ENCODE assay signal across 16 cellular contexts in the genomic region with DNA sequence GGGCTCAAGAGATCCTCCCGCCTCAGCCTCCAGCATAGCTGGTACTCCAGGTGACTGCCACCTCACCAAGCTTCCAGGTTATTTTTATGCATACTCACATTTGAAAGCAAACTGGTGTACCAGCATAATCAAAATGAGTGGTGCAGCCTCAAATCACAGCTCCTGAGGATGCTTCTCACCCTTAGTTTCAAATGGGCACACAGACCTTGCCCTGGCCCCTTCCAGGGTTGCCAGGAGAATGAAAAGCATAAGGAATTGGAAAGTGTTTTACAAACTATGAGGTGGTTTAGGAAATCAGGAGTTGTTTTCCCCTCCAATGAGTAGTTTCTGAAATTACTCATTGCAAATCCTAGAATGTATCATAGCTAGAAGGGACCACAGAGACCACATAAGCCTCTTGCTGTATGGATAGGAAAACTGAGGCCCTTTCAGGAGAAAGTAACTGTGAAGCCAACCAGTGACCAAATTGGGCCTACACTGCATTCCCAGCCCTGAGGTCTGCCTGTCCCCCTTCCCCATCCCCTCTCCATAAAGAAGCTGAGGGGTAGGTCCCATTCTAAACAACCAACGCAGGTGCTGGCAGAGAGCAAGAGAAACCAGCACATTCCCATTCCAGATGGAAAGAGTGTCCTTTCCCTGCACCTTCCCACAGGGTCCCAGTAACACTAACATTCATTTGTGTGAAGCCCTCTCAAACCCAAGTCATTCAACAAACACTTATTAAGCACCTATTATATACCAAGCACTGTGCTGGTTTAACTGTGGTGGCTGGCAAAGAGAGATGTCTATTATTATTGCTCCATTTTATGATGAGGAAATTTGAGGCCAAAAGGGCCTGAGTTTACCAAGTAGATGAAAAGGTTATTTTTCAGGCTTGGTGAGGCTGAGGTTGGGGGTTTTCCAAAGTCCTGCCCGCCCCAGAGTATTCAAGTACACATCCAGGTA. TPM values are rescaled to one million over a fixed set of nuclear protein-coding genes. Genes with fewer than 3 reads are reported as not detected.
DNase-seq lines count a peak whose midpoint lies in the region; ATAC-seq and TF ChIP-seq lines count a peak whose summit lies in the region.
"Had no signal": no experiment of that assay in that cellular context is flagged by ENCODE, and none has a peak within 500 bp of the region (broad histone marks: within the 10 kb centered on the region; RNA-seq: fewer than 3 reads in every experiment).

No MANE protein-coding gene starts in this region.

- peaks cover 42% of the 10 kb centered on the region for H3K4me1 Mint-ChIP-seq in CD4-positive, alpha-beta T cell (ENCODE audit: low read depth)
- H3K4me1 Mint-ChIP-seq in activated naive CD8-positive, alpha-beta T cell treated with anti-CD3 and anti-CD28 coated beads, Interleukin-2, amount 50 U/mL, for 24 hours = peaks cover 63% of the 10 kb centered on the region
- H3K4me1 Mint-ChIP-seq in natural killer cell = peaks cover 19 to 24% of the 10 kb centered on the region in 2 donors

- TF ChIP-seq CTCF in CD4-positive, alpha-beta T cell (IDR thresholded peaks at IDR 0.05) = no peak
- TF ChIP-seq CTCF in HEK293 (tag by site-specific recombination; IDR thresholded peaks at IDR 0.05) (no peak), natural killer cell (IDR thresholded peaks at IDR 0.05) (no peak), foreskin fibroblast (IDR thresholded peaks at IDR 0.05; ENCODE audit: low read depth, low read length) (no peak)

- H3K27ac Mint-ChIP-seq in CD4-positive, alpha-beta T cell = peak overlapping the region; percentile 37
- peak overlapping the region; percentile 71 for H3K27ac Mint-ChIP-seq in activated naive CD8-positive, alpha-beta T cell treated with anti-CD3 and anti-CD28 coated beads, Interleukin-2, amount 50 U/mL, for 24 hours
- H3K27ac Mint-ChIP-seq in natural killer cell = peak overlapping the region; percentile 21 to 85

- H3K9me3 Mint-ChIP-seq in CD4-positive, alpha-beta T cell = no peaks in the 10 kb centered on the region
- H3K9me3 Mint-ChIP-seq in activated naive CD8-positive, alpha-beta T cell treated with anti-CD3 and anti-CD28 coated beads, Interleukin-2, amount 50 U/mL, for 24 hours = no peaks in the 10 kb centered on the region
- no peaks in the 10 kb centered on the region for H3K9me3 Mint-ChIP-seq in natural killer cell
- H3K9me3 Mint-ChIP-seq: CD14-positive monocyte had no signal

- no peaks in the 10 kb centered on the region for H3K27me3 Mint-ChIP-seq in CD4-positive, alpha-beta T cell
- no peaks in the 10 kb centered on the region for H3K27me3 Mint-ChIP-seq in activated naive CD8-positive, alpha-beta T cell treated with anti-CD3 and anti-CD28 coated beads, Interleukin-2, amount 50 U/mL, for 24 hours
- no peaks in the 10 kb centered on the region for H3K27me3 Mint-ChIP-seq in natural killer cell (ENCODE audit: low read depth in 2 of 2)

- CTCF ChIA-PET in CD4-positive, alpha-beta T cell (lab: Charles Lee) = interaction anchor here (2.3 kb wide), 1 partner anchor 20 kb away, joined by 12 read pairs; no protein-coding TSS in a partner anchor
- CTCF ChIA-PET in HEK293 (lab: Yijun Ruan, JAX) = interaction anchor here (0.6 to 1.2 kb wide), 2 partner anchors 187 to 243 kb away, joined by 3 read pairs; no protein-coding TSS in a partner anchor

- no peak for TF ChIP-seq POLR2A in GM18505 (IDR thresholded peaks at IDR 0.05; ENCODE audit: borderline replicate concordance, extremely low read depth, insufficient read depth, insufficient read length)

- no peak for ATAC-seq in CD4-positive, alpha-beta T cell (ENCODE audit: poor library complexity)
- ATAC-seq in activated naive CD8-positive, alpha-beta T cell treated with anti-CD3 and anti-CD28 coated beads, Interleukin-2, amount 50 U/mL, for 24 hours = no peak
- no peak for ATAC-seq in natural killer cell
- ATAC-seq in GM18505 (IDR thresholded peaks at IDR 0.05; ENCODE audit: unreplicated experiment) = no peak
- no peak for ATAC-seq in GM21619 (IDR thresholded peaks at IDR 0.05; ENCODE audit: unreplicated experiment)

- no peaks in the 10 kb centered on the region for H3K9me3 ChIP-seq in CD4-positive, alpha-beta T cell (ENCODE audit: control insufficient read depth, low read length)
- no peaks in the 10 kb centered on the region for H3K9me3 ChIP-seq in HEK293 (ENCODE audit: control insufficient read depth, insufficient read depth, low read depth, low read length)
- H3K9me3 ChIP-seq: thoracic aorta had no signal

- no peaks in the 10 kb centered on the region for H3K36me3 Mint-ChIP-seq in CD4-positive, alpha-beta T cell (ENCODE audit: low read depth)
- H3K36me3 Mint-ChIP-seq in activated naive CD8-positive, alpha-beta T cell treated with anti-CD3 and anti-CD28 coated beads, Interleukin-2, amount 50 U/mL, for 24 hours (ENCODE audit: low read depth) = peaks cover 3% of the 10 kb centered on the region
- no peaks in the 10 kb centered on the region for H3K36me3 Mint-ChIP-seq in natural killer cell
- H3K36me3 Mint-ChIP-seq: CD14-positive monocyte had no signal

- DNase-seq in CD4-positive, alpha-beta T cell = no peak
- no peak for DNase-seq in activated naive CD8-positive, alpha-beta T cell treated with anti-CD3 and anti-CD28 coated beads, Interleukin-2, amount 50 U/mL, for 24 hours
- DNase-seq in natural killer cell = no peak
- no peak for DNase-seq in foreskin fibroblast
- DNase-seq: activated CD4-positive, alpha-beta T cell treated with anti-CD3 and anti-CD28 coated beads for 4 hours; glutamatergic neuron; NCI-H1930; NCI-H69; posterior cingulate gyrus had no signal

- H3K4me3 Mint-ChIP-seq in CD4-positive, alpha-beta T cell = no peak overlapping the region
- H3K4me3 Mint-ChIP-seq in activated naive CD8-positive, alpha-beta T cell treated with anti-CD3 and anti-CD28 coated beads, Interleukin-2, amount 50 U/mL, for 24 hours = no peak overlapping the region
- no peak overlapping the region for H3K4me3 Mint-ChIP-seq in natural killer cell
- H3K4me3 Mint-ChIP-seq: CD14-positive monocyte had no signal

- peaks cover 8% of the 10 kb centered on the region for H3K4me1 ChIP-seq in HEK293 (ENCODE audit: control insufficient read depth, insufficient read depth, low read length)

- POLR2A ChIA-PET in CD4-positive, alpha-beta T cell (lab: Charles Lee) = interaction anchor here (1.0 to 2.5 kb wide), 5 partner anchors 9 to 32 kb away, joined by 3 to 19 read pairs (median 4); a partner anchor contains a TSS
- POLR2A ChIA-PET in HEK293 (lab: Yijun Ruan, JAX) = no interaction called here

- intact Hi-C loops in CD4-positive, alpha-beta T cell (cut with DNase I, micrococcal nuclease) = loop anchor here in 1 of 2 experiments (2.0 to 10.0 kb wide), 3 partner anchors 33 to 424 kb away; a partner anchor contains a TSS
- intact Hi-C loops in natural killer cell (cut with micrococcal nuclease) = loop anchor here (2.0 kb wide), 1 partner anchor 21 kb away; a partner anchor contains a TSS

- H3K4me3 ChIP-seq in HEK293 (ENCODE audit: low read depth, low read length) = no peak overlapping the region
- H3K4me3 ChIP-seq in foreskin fibroblast (ENCODE audit: low read depth in 1 of 2, low read length in 2 of 2) = no peak overlapping the region
- H3K4me3 ChIP-seq: thoracic aorta had no signal

- no peaks in the 10 kb centered on the region for H3K27me3 ChIP-seq in CD4-positive, alpha-beta T cell (ENCODE audit: control insufficient read depth, insufficient read depth, low read length)

- H3K36me3 ChIP-seq in HEK293 (ENCODE audit: control insufficient read depth in 2 of 2, insufficient read depth in 1 of 2, low read length in 2 of 2) = peaks cover 0 to 17% of the 10 kb centered on the region in 2 experiments; a peak in 1 of 3 replicates
- H3K36me3 ChIP-seq: thoracic aorta had no signal

- H3K27ac ChIP-seq in CD4-positive, alpha-beta T cell (ENCODE audit: low read depth, low read length) = no peak overlapping the region
- H3K27ac ChIP-seq in HEK293 (ENCODE audit: extremely low read depth, low read depth, low read length) = no peak overlapping the region
- H3K27ac ChIP-seq: epithelial cell of prostate, thoracic aorta had no signal

TF ChIP-seq in HEK293, 187 proteins besides CTCF, POLR2A, EP300 and RAD21:
- TF ChIP-seq ZNF514 (tag by site-specific recombination; IDR thresholded peaks at IDR 0.05) (no peak), PRDM1 (tag by site-specific recombination; IDR thresholded peaks at IDR 0.05) (peak; percentile 81), ZNF202 (tag by site-specific recombination; IDR thresholded peaks at IDR 0.05; ENCODE audit: borderline replicate concordance) (no peak), ZFHX2 (tag by site-specific recombination; conservative IDR thresholded peaks at IDR 0.05) (no peak)

RNA-seq across cellular contexts. Expression of a gene that starts 2.1 kb away (rescaled TPM):
- total RNA-seq in CD4-positive, alpha-beta T cell = 1 to 10 TPM; 1.2 to 1.6 TPM
- 1 to 10 TPM; 4.6 to 5.6 (median 4.7) TPM for total RNA-seq in natural killer cell

RNA-seq across cellular contexts. Expression of a gene that starts 14.0 kb away (rescaled TPM):
- 1 to 10 TPM; 8.7 to 9.2 TPM for total RNA-seq in CD4-positive, alpha-beta T cell
- total RNA-seq in natural killer cell = 10 to 100 TPM in 2 of 3 donors, 1 to 10 TPM in 1; 9.7 to 18.1 (median 13.4) TPM

RNA-seq across cellular contexts. Expression of a gene that starts 21.5 kb away (rescaled TPM):
- total RNA-seq in CD4-positive, alpha-beta T cell = under 1 TPM; 0.28 to 0.55 TPM
- 1 to 10 TPM in 2 of 3 donors, under 1 TPM in 1; 0.80 to 2.2 (median 1.1) TPM for total RNA-seq in natural killer cell
- total RNA-seq: M059J had no signal

RNA-seq across cellular contexts. Expression of a gene that starts 26.1 kb away (rescaled TPM):
- total RNA-seq in CD4-positive, alpha-beta T cell = under 1 TPM; 0.17 to 0.19 TPM
- under 1 TPM; 0.25 to 0.41 (median 0.33) TPM for total RNA-seq in natural killer cell
- total RNA-seq: thoracic aorta had no signal

RNA-seq across cellular contexts. Expression of a gene that starts 31.8 kb away (rescaled TPM):
- 1 to 10 TPM; 3.6 to 4.1 TPM for total RNA-seq in CD4-positive, alpha-beta T cell
- 1 to 10 TPM; 4.7 to 6.6 (median 6.2) TPM for total RNA-seq in natural killer cell
